Comparison of ENCODE assay signal across 8 cellular contexts in the genomic region with DNA sequence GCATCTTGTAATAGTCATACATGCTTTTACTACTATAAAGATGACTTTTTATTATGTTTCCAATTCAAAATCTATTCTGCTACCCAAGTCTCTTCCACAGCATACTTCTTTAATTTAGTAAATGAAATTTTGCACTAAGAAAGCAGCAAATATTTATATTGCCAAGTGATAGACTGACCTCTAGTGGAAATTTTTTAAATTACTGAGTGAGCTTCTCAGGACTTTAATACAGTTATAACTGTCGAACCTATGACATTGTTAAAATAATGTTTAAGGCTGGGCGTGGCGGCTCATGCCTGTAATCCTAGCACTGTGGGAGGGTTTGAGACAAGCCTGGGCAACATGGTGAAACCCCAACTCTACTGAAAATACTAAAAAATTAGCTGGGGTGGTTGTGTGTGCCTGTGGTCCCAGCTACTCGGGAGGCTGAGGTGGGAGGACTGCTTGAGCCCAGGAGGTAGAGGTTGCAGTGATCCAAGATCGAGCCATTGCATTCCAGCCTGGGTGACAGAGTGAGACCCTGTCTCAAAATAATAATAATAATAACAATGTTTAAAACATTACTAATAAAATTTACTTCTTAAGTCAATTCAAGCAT. TPM values are rescaled to one million over a fixed set of nuclear protein-coding genes. Genes with fewer than 3 reads are reported as not detected.
DNase-seq lines count a peak whose midpoint lies in the region; ATAC-seq and TF ChIP-seq lines count a peak whose summit lies in the region.

No MANE protein-coding gene starts in this region.

- H3K4me1 Mint-ChIP-seq in CD14-positive monocyte: no peaks in the 10 kb centered on the region

- H3K9me3 ChIP-seq in adipocyte (ENCODE audit: control insufficient read depth, low read length) (peaks cover 6% of the 10 kb centered on the region), suprapubic skin (no peaks in the 10 kb centered on the region)

- no peak overlapping the region for H3K4me3 Mint-ChIP-seq in CD14-positive monocyte

- H3K9ac ChIP-seq in adipocyte (ENCODE audit: low read length): no peak overlapping the region

- no peak for TF ChIP-seq EP300 in suprapubic skin (IDR thresholded peaks at IDR 0.05)

- peak; percentile 77 for TF ChIP-seq CTCF in CD14-positive monocyte (IDR thresholded peaks at IDR 0.05)
- peak; percentile 58 to 59 for TF ChIP-seq CTCF in suprapubic skin (IDR thresholded peaks at IDR 0.05)

- H3K4me3 ChIP-seq in adipocyte (ENCODE audit: low read length) (no peak overlapping the region), suprapubic skin (no peak overlapping the region)

- H3K27ac Mint-ChIP-seq in CD14-positive monocyte: no peak overlapping the region

- no peaks in the 10 kb centered on the region for H3K36me3 Mint-ChIP-seq in CD14-positive monocyte

- no peak for DNase-seq in CD14-positive monocyte (ENCODE audit: low spot score)
- DNase-seq in NCI-H1417 treated with DMSO at 0.1 percent for 48 hours (lab: John Stamatoyannopoulos, UW): peak; percentile 14
- DNase-seq in adipocyte (ENCODE audit: low read depth): peak; percentile 87
- peak; percentile 4 for DNase-seq in hepatic stellate cell (ENCODE audit: low spot score)
- no peak for DNase-seq in suprapubic skin (ENCODE audit: low spot score in 2 of 2)
- no peak for DNase-seq in cerebellar nuclear complex (lab: John Stamatoyannopoulos, UW)

- no peak for TF ChIP-seq POLR2A in suprapubic skin (IDR thresholded peaks at IDR 0.05)

- H3K27ac ChIP-seq in suprapubic skin: no peak overlapping the region

- peaks cover 5% of the 10 kb centered on the region for H3K4me1 ChIP-seq in adipocyte (ENCODE audit: control insufficient read depth, insufficient read depth, low read length)
- no peaks in the 10 kb centered on the region for H3K4me1 ChIP-seq in suprapubic skin

- intact Hi-C loops in CD14-positive monocyte (cut with micrococcal nuclease): loop anchor here (2.0 to 10.0 kb wide), 3 partner anchors 242 to 374 kb away; no protein-coding TSS in a partner anchor

- H3K36me3 ChIP-seq in adipocyte (ENCODE audit: control insufficient read depth, insufficient read depth, low read length, severe bottlenecking): no peaks in the 10 kb centered on the region
- H3K36me3 ChIP-seq in suprapubic skin: no peaks in the 10 kb centered on the region

- 23% methylated on average over 5 of the region's 5 CpGs for WGBS in suprapubic skin

- ATAC-seq in GM19395 (IDR thresholded peaks at IDR 0.05; ENCODE audit: unreplicated experiment): peak; percentile 62
- ATAC-seq in HG02763 (IDR thresholded peaks at IDR 0.05; ENCODE audit: unreplicated experiment): no peak

- H3K27me3 ChIP-seq in adipocyte (replicated peaks; ENCODE audit: control insufficient read depth, insufficient read depth, low read length) (peaks cover 22% of the 10 kb centered on the region), suprapubic skin (no peaks in the 10 kb centered on the region)

- peaks cover 0 to 5% (median 2%) of the 10 kb centered on the region in 7 donors for H3K9me3 Mint-ChIP-seq in CD14-positive monocyte

- no peaks in the 10 kb centered on the region for H3K27me3 Mint-ChIP-seq in CD14-positive monocyte (ENCODE audit: low read depth in 3 of 3)

RNA-seq across cellular contexts. Expression of a gene that starts 27.3 kb away (rescaled TPM):
- polyA plus RNA-seq in CD14-positive monocyte: not detected
- under 1 TPM in 1 of 4 donors, not detected in 3; 0.76 TPM for total RNA-seq in suprapubic skin

Comparison
In these comparisons a context has a peak if more than half of its experiments do, and no peak if none do; other contexts are left out.
1. DNase-seq: peak in NCI-H1417 treated with DMSO at 0.1 percent for 48 hours (single experiment), adipocyte (single experiment) and hepatic stellate cell (single experiment); none in CD14-positive monocyte (single experiment), suprapubic skin (0 of 2) and cerebellar nuclear complex (0 of 2).